17 cellular contexts compared by ENCODE assay signal in genomic region chr9:82091100-82091499, GRCh38.
"Had no signal": no experiment of that assay in that cellular context is flagged by ENCODE, and none has a peak within 500 bp of the region (broad histone marks: within the 10 kb centered on the region; RNA-seq: fewer than 3 reads in every experiment).

No MANE protein-coding gene starts in this region.

- H3K36me3 ChIP-seq: esophagus squamous epithelium, prostate gland, stomach, thoracic aorta had no signal

- DNase-seq: activated CD4-positive, alpha-beta T cell treated with anti-CD3 and anti-CD28 coated beads, Interleukin-2, amount 50 U/mL, for 48 hours; activated effector memory CD4-positive, alpha-beta T cell treated with anti-CD3 and anti-CD28 coated beads, Interleukin-2, amount 50 U/mL, for 16 hours; activated T-cell treated with anti-CD3 and anti-CD28 coated beads, Interleukin-2, amount 50 U/mL, for 4 hours; amniotic stem cell; esophagus squamous epithelium; foreskin keratinocyte; mesenchymal stem cell; occipital lobe; stimulated activated CD4-positive, alpha-beta T cell treated with anti-CD3 and anti-CD28 coated beads, Interleukin-4, amount 100 ng/mL, for 24 hours; stomach had no signal

- FAIRE-seq: urothelium cell line had no signal

- H3K4me3 ChIP-seq: esophagus squamous epithelium, prostate gland, stomach, thoracic aorta had no signal

- H3K4me1 Mint-ChIP-seq: nephron had no signal

- H3K27ac Mint-ChIP-seq: activated naive CD4-positive, alpha-beta T cell treated with anti-CD3 and anti-CD28 coated beads, Interleukin-2, amount 50 U/mL, for 72 hours; nephron had no signal

- H3K4me3 Mint-ChIP-seq: activated T-cell treated with anti-CD3 and anti-CD28 coated beads, Interleukin-2, amount 50 U/mL, for 4 hours; nephron had no signal

- H3K9me3 Mint-ChIP-seq: nephron had no signal

- H3K27me3 ChIP-seq: esophagus squamous epithelium, foreskin keratinocyte, stomach had no signal

- ATAC-seq: activated CD4-positive, CD25-positive, alpha-beta regulatory T cell treated with anti-CD3 and anti-CD28 coated beads, Interleukin-2, amount 50 U/mL, for 24 hours; activated naive CD4-positive, alpha-beta T cell treated with anti-CD3 and anti-CD28 coated beads, Interleukin-2, amount 50 U/mL, for 72 hours; activated T-cell treated with anti-CD3 and anti-CD28 coated beads, Interleukin-2, amount 50 U/mL, for 4 hours; foreskin keratinocyte; left lobe of liver had no signal
